9 cellular contexts compared by ENCODE assay signal in genomic region chr2:69755862-69756467, GRCh38. TPM values are rescaled to one million over a fixed set of nuclear protein-coding genes. Genes with fewer than 3 reads are reported as not detected.
DNase-seq lines count a peak whose midpoint lies in the region; ATAC-seq and TF ChIP-seq lines count a peak whose summit lies in the region.
"Had no signal": no experiment of that assay in that cellular context is flagged by ENCODE, and none has a peak within 500 bp of the region (broad histone marks: within the 10 kb centered on the region; RNA-seq: fewer than 3 reads in every experiment).

No MANE protein-coding gene starts in this region.

- H3K4me3 ChIP-seq in HAP-1 = no peak overlapping the region
- H3K4me3 ChIP-seq: breast epithelium had no signal

- peak in 1 of 2 donors; percentile 68 for ATAC-seq in natural killer cell treated with Interleukin-12 subunit alpha and Interleukin-12 subunit beta and Interleukin-15 and Interleukin-18, amount 100 ng/mL, for 72 hours

- no peaks in the 10 kb centered on the region for H3K9me3 ChIP-seq in HAP-1
- H3K9me3 ChIP-seq: breast epithelium had no signal

- H3K27ac Mint-ChIP-seq in natural killer cell treated with Interleukin-12 subunit alpha and Interleukin-12 subunit beta and Interleukin-15 and Interleukin-18, amount 100 ng/mL, for 72 hours = peak overlapping the region; percentile 59 to 64

- no peaks in the 10 kb centered on the region for H3K36me3 Mint-ChIP-seq in natural killer cell treated with Interleukin-12 subunit alpha and Interleukin-12 subunit beta and Interleukin-15 and Interleukin-18, amount 100 ng/mL, for 72 hours

- H3K4me1 Mint-ChIP-seq in natural killer cell treated with Interleukin-12 subunit alpha and Interleukin-12 subunit beta and Interleukin-15 and Interleukin-18, amount 100 ng/mL, for 72 hours (ENCODE audit: low read depth in 2 of 2) = peaks cover 19 to 26% of the 10 kb centered on the region in 2 donors

- H3K9me3 Mint-ChIP-seq in natural killer cell treated with Interleukin-12 subunit alpha and Interleukin-12 subunit beta and Interleukin-15 and Interleukin-18, amount 100 ng/mL, for 72 hours = no peaks in the 10 kb centered on the region

- peak overlapping the region; percentile 55 for H3K4me3 Mint-ChIP-seq in natural killer cell treated with Interleukin-12 subunit alpha and Interleukin-12 subunit beta and Interleukin-15 and Interleukin-18, amount 100 ng/mL, for 72 hours

- peaks cover 19% of the 10 kb centered on the region for H3K4me1 ChIP-seq in HAP-1

- H3K27me3 Mint-ChIP-seq in natural killer cell treated with Interleukin-12 subunit alpha and Interleukin-12 subunit beta and Interleukin-15 and Interleukin-18, amount 100 ng/mL, for 72 hours = no peaks in the 10 kb centered on the region

- TF ChIP-seq CTCF in GM13977 (IDR thresholded peaks at IDR 0.05; ENCODE audit: extremely low read depth, insufficient read depth, missing control alignments) = no peak

- in situ Hi-C loops in HAP-1 (cut with MboI; ENCODE audit: low sequenced_read_pairs) = no loop called here
- in situ Hi-C loops in GM13977 (cut with MboI; ENCODE audit: low pct_unique_long_range_greater_than_20kb, low sequenced_read_pairs, unreplicated experiment) = no loop called here

- no peaks in the 10 kb centered on the region for H3K36me3 ChIP-seq in HAP-1 (replicated peaks)
- H3K36me3 ChIP-seq: breast epithelium had no signal

- DNase-seq in GM04504 (ENCODE audit: low read depth) (peak; percentile 74), LHCN-M2 (ENCODE audit: low read depth) (peak; percentile 64), dermis blood vessel endothelial cell (peak; percentile 18), NOMO-1 treated with dmso at 0.1 percent for 144 hours (lab: John Stamatoyannopoulos, UW; ENCODE audit: unreplicated experiment) (no peak), HAP-1 (ENCODE audit: low spot score in 2 of 2) (no peak), GM13977 (ENCODE audit: low spot score) (no peak)
- no peak for DNase-seq in natural killer cell treated with Interleukin-12 subunit alpha and Interleukin-12 subunit beta and Interleukin-15 and Interleukin-18, amount 100 ng/mL, for 72 hours (ENCODE audit: low spot score)
- no peak for DNase-seq in stimulated activated CD4-positive, alpha-beta T cell treated with anti-CD3 and anti-CD28 coated beads, Interleukin-2, amount 100 ng/mL, for 24 hours

- H3K27me3 ChIP-seq in HAP-1 (ENCODE audit: low read depth) = no peaks in the 10 kb centered on the region
- H3K27me3 ChIP-seq: breast epithelium had no signal

RNA-seq across cellular contexts. Expression of gene ANXA4, which starts 14.0 kb away (rescaled TPM):
- total RNA-seq in LHCN-M2 (2014; rRNA removed) (29.0 and 33.6 TPM in 2 replicates), dermis blood vessel endothelial cell (37.3 and 44.0 TPM in 2 replicates)
- polyA plus RNA-seq in LHCN-M2 (2012) = 95.8 TPM
- 10 to 100 TPM; 15.2 to 21.7 TPM for total RNA-seq in natural killer cell treated with Interleukin-12 subunit alpha and Interleukin-12 subunit beta and Interleukin-15 and Interleukin-18, amount 100 ng/mL, for 72 hours

Comparison
In these comparisons a context has a peak if more than half of its experiments do, and no peak if none do; other contexts are left out.
1. DNase-seq: peak in GM04504 (single experiment), LHCN-M2 (single experiment) and dermis blood vessel endothelial cell (single experiment); none in natural killer cell treated with Interleukin-12 subunit alpha and Interleukin-12 subunit beta and Interleukin-15 and Interleukin-18, amount 100 ng/mL, for 72 hours (single experiment), NOMO-1 treated with dmso at 0.1 percent for 144 hours (single experiment), HAP-1 (0 of 2), GM13977 (single experiment) and stimulated activated CD4-positive, alpha-beta T cell treated with anti-CD3 and anti-CD28 coated beads, Interleukin-2, amount 100 ng/mL, for 24 hours (0 of 2).